ENCODE assay signal across 14 cellular contexts in genomic region chr3:111277226-111277625, GRCh38.
DNase-seq lines count a peak whose midpoint lies in the region; ATAC-seq and TF ChIP-seq lines count a peak whose summit lies in the region.
"Had no signal": no experiment of that assay in that cellular context is flagged by ENCODE, and none has a peak within 500 bp of the region (broad histone marks: within the 10 kb centered on the region; RNA-seq: fewer than 3 reads in every experiment).

No MANE protein-coding gene starts in this region.

- intact Hi-C loops in activated CD4-positive, alpha-beta T cell treated with anti-CD3 and anti-CD28 coated beads, Interleukin-2, amount 10 ng/mL, durations not matched to agents 24 days and 14 days (cut with micrococcal nuclease) = loop anchor here (2.0 kb wide), 1 partner anchor 14 kb away; no protein-coding TSS in a partner anchor
- intact Hi-C loops in activated CD4-positive, alpha-beta T cell treated with anti-CD3 and anti-CD28 coated beads for 36 hours (cut with DNase I, micrococcal nuclease) = loop anchor here in 1 of 2 experiments (1.0 kb wide), 1 partner anchor 83 kb away; no protein-coding TSS in a partner anchor

- H3K9me3 Mint-ChIP-seq in activated CD4-positive, alpha-beta T cell treated with anti-CD3 and anti-CD28 coated beads, Interleukin-2, amount 10 ng/mL, durations not matched to agents 24 days and 14 days = no peaks in the 10 kb centered on the region
- H3K9me3 Mint-ChIP-seq in activated CD4-positive, alpha-beta T cell treated with anti-CD3 and anti-CD28 coated beads for 36 hours (ENCODE audit: low read depth) = no peaks in the 10 kb centered on the region
- H3K9me3 Mint-ChIP-seq in type B pancreatic cell = no peaks in the 10 kb centered on the region
- no peaks in the 10 kb centered on the region for H3K9me3 Mint-ChIP-seq in endothelial cell (ENCODE audit: unreplicated experiment)

- TF ChIP-seq CTCF in WI38 (IDR thresholded peaks at IDR 0.05; ENCODE audit: low read depth, low read length) = 0 out of 2 replicates have a peak, but pooled peaks have one; percentile 12
- peak; percentile 27 for TF ChIP-seq CTCF in type B pancreatic cell (conservative IDR thresholded peaks at IDR 0.05)
- no peak for TF ChIP-seq CTCF in endothelial cell (IDR thresholded peaks at IDR 0.05; ENCODE audit: unreplicated experiment)

- no peaks in the 10 kb centered on the region for H3K36me3 Mint-ChIP-seq in activated CD4-positive, alpha-beta T cell treated with anti-CD3 and anti-CD28 coated beads, Interleukin-2, amount 10 ng/mL, durations not matched to agents 24 days and 14 days (ENCODE audit: low read depth)
- no peaks in the 10 kb centered on the region for H3K36me3 Mint-ChIP-seq in activated CD4-positive, alpha-beta T cell treated with anti-CD3 and anti-CD28 coated beads for 36 hours (ENCODE audit: low read depth)
- H3K36me3 Mint-ChIP-seq in type B pancreatic cell (no peaks in the 10 kb centered on the region), endothelial cell (ENCODE audit: low read depth, unreplicated experiment) (no peaks in the 10 kb centered on the region)

- H3K27ac Mint-ChIP-seq in activated CD4-positive, alpha-beta T cell treated with anti-CD3 and anti-CD28 coated beads, Interleukin-2, amount 10 ng/mL, durations not matched to agents 24 days and 14 days = no peak overlapping the region
- H3K27ac Mint-ChIP-seq in activated CD4-positive, alpha-beta T cell treated with anti-CD3 and anti-CD28 coated beads for 36 hours = no peak overlapping the region
- H3K27ac Mint-ChIP-seq in type B pancreatic cell (no peak overlapping the region), endothelial cell (ENCODE audit: unreplicated experiment) (no peak overlapping the region)
- H3K27ac Mint-ChIP-seq: B cell had no signal

- POLR2A ChIA-PET in activated CD4-positive, alpha-beta T cell treated with anti-CD3 and anti-CD28 coated beads for 36 hours (lab: Charles Lee) = no interaction called here

- peak; percentile 56 for DNase-seq in activated CD4-positive, alpha-beta T cell treated with anti-CD3 and anti-CD28 coated beads, Interleukin-2, amount 10 ng/mL, durations not matched to agents 24 days and 14 days
- DNase-seq in activated CD4-positive, alpha-beta T cell treated with anti-CD3 and anti-CD28 coated beads for 36 hours = no peak
- peak; percentile 42 for DNase-seq in iPS DF 19.7 (ENCODE audit: low read depth, low spot score)
- no peak for DNase-seq in type B pancreatic cell (ENCODE audit: extremely low spot score, unreplicated experiment)
- no peak for DNase-seq in endothelial cell (ENCODE audit: low spot score)
- DNase-seq in AML-193 (lab: John Stamatoyannopoulos, UW) = no peak
- DNase-seq: activated CD4-positive, CD25-positive, alpha-beta regulatory T cell; activated effector memory CD4-positive, alpha-beta T cell treated with anti-CD3 and anti-CD28 coated beads, Interleukin-2, amount 50 U/mL, for 16 hours; dorsolateral prefrontal cortex had no signal

- H3K4me1 Mint-ChIP-seq in activated CD4-positive, alpha-beta T cell treated with anti-CD3 and anti-CD28 coated beads, Interleukin-2, amount 10 ng/mL, durations not matched to agents 24 days and 14 days = peaks cover 33% of the 10 kb centered on the region
- peaks cover 15% of the 10 kb centered on the region for H3K4me1 Mint-ChIP-seq in activated CD4-positive, alpha-beta T cell treated with anti-CD3 and anti-CD28 coated beads for 36 hours
- H3K4me1 Mint-ChIP-seq in type B pancreatic cell (ENCODE audit: unreplicated experiment) (peaks cover 7% of the 10 kb centered on the region), endothelial cell (ENCODE audit: unreplicated experiment) (no peaks in the 10 kb centered on the region)
- H3K4me1 Mint-ChIP-seq: B cell had no signal

- peaks cover 9% of the 10 kb centered on the region for H3K27me3 Mint-ChIP-seq in activated CD4-positive, alpha-beta T cell treated with anti-CD3 and anti-CD28 coated beads, Interleukin-2, amount 10 ng/mL, durations not matched to agents 24 days and 14 days
- no peaks in the 10 kb centered on the region for H3K27me3 Mint-ChIP-seq in activated CD4-positive, alpha-beta T cell treated with anti-CD3 and anti-CD28 coated beads for 36 hours
- H3K27me3 Mint-ChIP-seq in type B pancreatic cell (no peaks in the 10 kb centered on the region), endothelial cell (ENCODE audit: unreplicated experiment) (no peaks in the 10 kb centered on the region)

- no peak for ATAC-seq in activated CD4-positive, alpha-beta T cell treated with anti-CD3 and anti-CD28 coated beads for 36 hours
- no peak for ATAC-seq in GM19328 (IDR thresholded peaks at IDR 0.05; ENCODE audit: unreplicated experiment)
- ATAC-seq: Panc1 had no signal

- CTCF ChIA-PET in activated CD4-positive, alpha-beta T cell treated with anti-CD3 and anti-CD28 coated beads for 36 hours (lab: Charles Lee) = interaction anchor here (1.1 kb wide), 2 partner anchors 18 to 41 kb away, joined by 3 read pairs; no protein-coding TSS in a partner anchor

- 0 out of 2 replicates have a peak overlapping the region, but pooled peaks have one; percentile 3 for H3K4me3 ChIP-seq in WI38 (ENCODE audit: low read depth, low read length)
- H3K4me3 ChIP-seq: dorsolateral prefrontal cortex, skin epidermis had no signal

- H3K4me3 Mint-ChIP-seq in activated CD4-positive, alpha-beta T cell treated with anti-CD3 and anti-CD28 coated beads, Interleukin-2, amount 10 ng/mL, durations not matched to agents 24 days and 14 days = no peak overlapping the region
- H3K4me3 Mint-ChIP-seq in activated CD4-positive, alpha-beta T cell treated with anti-CD3 and anti-CD28 coated beads for 36 hours = no peak overlapping the region
- no peak overlapping the region for H3K4me3 Mint-ChIP-seq in type B pancreatic cell
- no peak overlapping the region for H3K4me3 Mint-ChIP-seq in endothelial cell (ENCODE audit: unreplicated experiment)
- H3K4me3 Mint-ChIP-seq: B cell had no signal

Comparison
In these comparisons a context has a peak if more than half of its experiments do, and no peak if none do; other contexts are left out.
1. DNase-seq: peak in activated CD4-positive, alpha-beta T cell treated with anti-CD3 and anti-CD28 coated beads, Interleukin-2, amount 10 ng/mL, durations not matched to agents 24 days and 14 days (single experiment) and iPS DF 19.7 (single experiment); none in activated CD4-positive, alpha-beta T cell treated with anti-CD3 and anti-CD28 coated beads for 36 hours (single experiment), type B pancreatic cell (single experiment), endothelial cell (single experiment) and AML-193 (0 of 2).